ENCODE assay signal across 17 cellular contexts in genomic region chrX:109830157-109830703, GRCh38.
DNase-seq lines count a peak whose midpoint lies in the region; ATAC-seq and TF ChIP-seq lines count a peak whose summit lies in the region.
"Had no signal": no experiment of that assay in that cellular context is flagged by ENCODE, and none has a peak within 500 bp of the region (broad histone marks: within the 10 kb centered on the region; RNA-seq: fewer than 3 reads in every experiment).

No MANE protein-coding gene starts in this region.

- no peaks in the 10 kb centered on the region for H3K9me3 ChIP-seq in suprapubic skin
- H3K9me3 ChIP-seq: Peyer's patch had no signal

- H3K27ac ChIP-seq in suprapubic skin, result no peak overlapping the region
- H3K27ac ChIP-seq: cardiac muscle cell, Peyer's patch had no signal

- no peak overlapping the region for H3K4me3 Mint-ChIP-seq in activated T-helper 2 cell treated with anti-CD3 and anti-CD28 coated beads, Interferon-gamma antibody, Interleukin-2, Interleukin-4, amounts not matched to agents 10 μg/mL and 5 μg/mL and 100 μg/mL, durations not matched to agents 14 hours and 24 hours and 36 hours (ENCODE audit: low read depth)

- no peaks in the 10 kb centered on the region for H3K27me3 ChIP-seq in suprapubic skin
- H3K27me3 ChIP-seq: cardiac muscle cell, Peyer's patch had no signal

- H3K36me3 ChIP-seq in suprapubic skin, result no peaks in the 10 kb centered on the region
- H3K36me3 ChIP-seq: cardiac muscle cell, Peyer's patch had no signal

- H3K4me1 Mint-ChIP-seq in activated T-helper 2 cell treated with anti-CD3 and anti-CD28 coated beads, Interferon-gamma antibody, Interleukin-2, Interleukin-4, amounts not matched to agents 10 μg/mL and 5 μg/mL and 100 μg/mL, durations not matched to agents 14 hours and 24 hours and 36 hours (ENCODE audit: low read depth), result peaks cover 7% of the 10 kb centered on the region

- H3K4me3 ChIP-seq in suprapubic skin, result no peak overlapping the region
- H3K4me3 ChIP-seq: cardiac muscle cell, Peyer's patch had no signal

- no peak for TF ChIP-seq POLR2A in suprapubic skin (IDR thresholded peaks at IDR 0.05)

- intact Hi-C loops in activated T-helper 2 cell treated with anti-CD3 and anti-CD28 coated beads, Interferon-gamma antibody, Interleukin-2, Interleukin-4, amounts not matched to agents 10 μg/mL and 5 μg/mL and 100 μg/mL, durations not matched to agents 14 hours and 24 hours and 36 hours (cut with micrococcal nuclease), result no loop called here

- no peaks in the 10 kb centered on the region for H3K36me3 Mint-ChIP-seq in activated T-helper 2 cell treated with anti-CD3 and anti-CD28 coated beads, Interferon-gamma antibody, Interleukin-2, Interleukin-4, amounts not matched to agents 10 μg/mL and 5 μg/mL and 100 μg/mL, durations not matched to agents 14 hours and 24 hours and 36 hours (ENCODE audit: low read depth)

- TF ChIP-seq EP300 in suprapubic skin (IDR thresholded peaks at IDR 0.05), result no peak

- no peak for TF ChIP-seq CTCF in suprapubic skin (IDR thresholded peaks at IDR 0.05)

- no peaks in the 10 kb centered on the region for H3K9me3 Mint-ChIP-seq in activated T-helper 2 cell treated with anti-CD3 and anti-CD28 coated beads, Interferon-gamma antibody, Interleukin-2, Interleukin-4, amounts not matched to agents 10 μg/mL and 5 μg/mL and 100 μg/mL, durations not matched to agents 14 hours and 24 hours and 36 hours

- ATAC-seq in GM18498 (IDR thresholded peaks at IDR 0.05; ENCODE audit: unreplicated experiment) (peak; percentile 19), GM21528 (IDR thresholded peaks at IDR 0.05; ENCODE audit: low FRiP score, unreplicated experiment) (peak; percentile 20), HG03196 (IDR thresholded peaks at IDR 0.05; ENCODE audit: unreplicated experiment) (peak; percentile 20)

- H3K4me1 ChIP-seq in suprapubic skin, result no peaks in the 10 kb centered on the region
- H3K4me1 ChIP-seq: Peyer's patch had no signal

- DNase-seq in kidney tubule cell (ENCODE audit: low spot score) (peak; percentile 41), suprapubic skin (ENCODE audit: low spot score in 2 of 2) (no peak), NOMO-1 treated with DMSO at 0.1 percent for 48 hours (lab: John Stamatoyannopoulos, UW; ENCODE audit: unreplicated experiment) (no peak)
- no peak for DNase-seq in activated T-helper 2 cell treated with anti-CD3 and anti-CD28 coated beads, Interferon-gamma antibody, Interleukin-2, Interleukin-4, amounts not matched to agents 10 μg/mL and 5 μg/mL and 100 μg/mL, durations not matched to agents 14 hours and 24 hours and 36 hours (ENCODE audit: low spot score)
- no peak for DNase-seq in activated naive CD4-positive, alpha-beta T cell (lab: John Stamatoyannopoulos, UW)
- DNase-seq: activated CD4-positive, alpha-beta T cell treated with anti-CD3 and anti-CD28 coated beads, Interleukin-2, amount 50 U/mL, for 1 hour; activated effector memory CD4-positive, alpha-beta T cell treated with Interleukin-2 at 50 U/mL for 16 hours; NCI-H1048; NCI-H446 treated with DMSO at 0.1 percent for 48 hours; Peyer's patch; stimulated activated CD4-positive, alpha-beta T cell treated with anti-CD3 and anti-CD28 coated beads, Interleukin-4, amount 100 ng/mL, for 4 hours; stimulated activated naive CD4-positive, alpha-beta T cell; T-helper 2 cell had no signal

- 68% methylated on average over 3 of the region's 3 CpGs for WGBS in suprapubic skin

- H3K27ac Mint-ChIP-seq in activated T-helper 2 cell treated with anti-CD3 and anti-CD28 coated beads, Interferon-gamma antibody, Interleukin-2, Interleukin-4, amounts not matched to agents 10 μg/mL and 5 μg/mL and 100 μg/mL, durations not matched to agents 14 hours and 24 hours and 36 hours, result no peak overlapping the region

- no peaks in the 10 kb centered on the region for H3K27me3 Mint-ChIP-seq in activated T-helper 2 cell treated with anti-CD3 and anti-CD28 coated beads, Interferon-gamma antibody, Interleukin-2, Interleukin-4, amounts not matched to agents 10 μg/mL and 5 μg/mL and 100 μg/mL, durations not matched to agents 14 hours and 24 hours and 36 hours (ENCODE audit: low read depth)
